ENCODE assay signal across 20 cellular contexts in the genomic region with DNA sequence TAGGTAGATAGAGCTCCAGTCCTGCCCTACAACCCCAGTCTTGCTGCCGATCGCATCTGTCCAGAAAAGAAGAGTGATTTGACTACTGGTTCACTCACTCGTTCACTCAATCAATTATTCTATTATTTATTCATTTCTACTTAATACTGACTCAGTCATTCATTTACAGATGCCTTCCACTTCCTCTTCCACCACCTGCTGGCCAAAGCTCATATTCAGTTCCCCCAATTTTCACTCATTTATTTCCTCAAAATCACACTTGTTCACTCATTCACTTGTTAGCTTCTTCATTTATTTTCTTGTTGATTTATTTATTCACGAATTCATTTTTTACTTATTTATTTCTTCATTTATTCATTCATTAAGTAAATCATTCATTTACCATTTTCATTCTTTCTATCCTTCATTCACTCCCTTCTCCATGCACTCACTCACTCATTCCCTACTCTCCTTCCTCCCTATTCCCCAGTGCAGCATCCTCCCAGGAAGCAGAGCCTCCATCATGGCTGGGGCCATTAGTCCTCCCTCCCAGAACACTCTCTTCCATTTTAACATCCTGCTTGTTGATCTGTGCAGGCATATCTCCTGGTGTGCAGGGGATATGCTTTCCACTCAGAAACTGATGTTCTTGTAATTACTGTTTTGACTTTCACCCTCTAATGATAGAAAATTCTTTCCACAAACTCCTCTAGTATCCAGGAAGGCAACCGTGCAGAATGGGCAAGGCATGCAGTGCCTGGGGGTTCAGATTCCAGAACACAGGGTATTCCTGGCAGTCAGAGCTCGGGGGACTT.
DNase-seq lines count a peak whose midpoint lies in the region; ATAC-seq, FAIRE-seq and TF ChIP-seq lines count a peak whose summit lies in the region.
"Had no signal": no experiment of that assay in that cellular context is flagged by ENCODE, and none has a peak within 500 bp of the region (broad histone marks: within the 10 kb centered on the region; RNA-seq: fewer than 3 reads in every experiment).

No MANE protein-coding gene starts in this region.

- no peak overlapping the region for H3K9ac ChIP-seq in Karpas-422 (ENCODE audit: low read length)
- H3K9ac ChIP-seq: KMS-11 had no signal

- no peaks in the 10 kb centered on the region for H3K4me1 ChIP-seq in Karpas-422 (ENCODE audit: low read length)
- H3K4me1 ChIP-seq: tibial nerve had no signal

- H3K9me3 Mint-ChIP-seq in neural crest cell, result no peaks in the 10 kb centered on the region
- no peaks in the 10 kb centered on the region for H3K9me3 Mint-ChIP-seq in activated naive CD8-positive, alpha-beta T cell treated with anti-CD3 and anti-CD28 coated beads, Interleukin-2, amount 50 U/mL, for 24 hours
- H3K9me3 Mint-ChIP-seq: activated T-helper 1 cell treated with anti-CD3 and anti-CD28 coated beads, Interleukin-12 subunit alpha, Interleukin-12 subunit beta, Interleukin-2, Interleukin-4 antibody, amounts not matched to agents 30 ng/mL and 10 ng/mL and 1 ng/mL, durations not matched to agents 14 hours and 24 hours and 36 hours had no signal

- no peak overlapping the region for H3K4me2 ChIP-seq in Karpas-422 (ENCODE audit: low read depth, low read length, poor library complexity, severe bottlenecking)
- H3K4me2 ChIP-seq: KMS-11 had no signal

- H3K36me3 ChIP-seq in Karpas-422 (ENCODE audit: insufficient read depth, low read length), result no peaks in the 10 kb centered on the region
- H3K36me3 ChIP-seq: tibial nerve had no signal

- no peaks in the 10 kb centered on the region for H3K36me3 Mint-ChIP-seq in neural crest cell (ENCODE audit: low read depth)
- H3K36me3 Mint-ChIP-seq in activated naive CD8-positive, alpha-beta T cell treated with anti-CD3 and anti-CD28 coated beads, Interleukin-2, amount 50 U/mL, for 24 hours (ENCODE audit: low read depth), result no peaks in the 10 kb centered on the region
- H3K36me3 Mint-ChIP-seq: CD4-positive, CD25-positive, alpha-beta regulatory T cell had no signal

- no peak overlapping the region for H2AFZ ChIP-seq in Karpas-422 (ENCODE audit: low read length)

- H3K27me3 Mint-ChIP-seq in neural crest cell (ENCODE audit: low read depth), result no peaks in the 10 kb centered on the region
- peaks cover 4% of the 10 kb centered on the region for H3K27me3 Mint-ChIP-seq in activated naive CD8-positive, alpha-beta T cell treated with anti-CD3 and anti-CD28 coated beads, Interleukin-2, amount 50 U/mL, for 24 hours
- H3K27me3 Mint-ChIP-seq: CD4-positive, CD25-positive, alpha-beta regulatory T cell had no signal

- TF ChIP-seq CTCF in D721Med (IDR thresholded peaks at IDR 0.05; ENCODE audit: insufficient read depth, missing control alignments), result peak; percentile 15
- TF ChIP-seq CTCF in dorsolateral prefrontal cortex (IDR thresholded peaks at IDR 0.05 in 54 of 56, conservative IDR thresholded peaks at IDR 0.05 in 2 of 56; ENCODE audit: low read depth in 1 of 56, partially characterized antibody in 56 of 56), result peak in 40 of 56 donors; percentile 13 to 60 (median 29)
- TF ChIP-seq CTCF in neural crest cell (conservative IDR thresholded peaks at IDR 0.05), result peak; percentile 50

- H3K4me3 ChIP-seq in Karpas-422 (ENCODE audit: low read length), result no peak overlapping the region
- H3K4me3 ChIP-seq in dorsolateral prefrontal cortex, result no peak overlapping the region
- H3K4me3 ChIP-seq: tibial nerve had no signal

- no peak for ATAC-seq in activated naive CD8-positive, alpha-beta T cell treated with anti-CD3 and anti-CD28 coated beads, Interleukin-2, amount 50 U/mL, for 24 hours

- H3K27ac ChIP-seq in Karpas-422 (ENCODE audit: low read length) (no peak overlapping the region), dorsolateral prefrontal cortex (no peak overlapping the region)
- H3K27ac ChIP-seq: KMS-11, tibial nerve had no signal

- H3K9me2 ChIP-seq in Karpas-422 (replicated peaks; ENCODE audit: insufficient read depth, low read length), result no peaks in the 10 kb centered on the region

- no peaks in the 10 kb centered on the region for H3K79me2 ChIP-seq in Karpas-422 (ENCODE audit: low read length)

- H3K9me3 ChIP-seq in Karpas-422 (ENCODE audit: low read length), result no peaks in the 10 kb centered on the region
- H3K9me3 ChIP-seq: tibial nerve had no signal

- H3K27me3 ChIP-seq in Karpas-422 (ENCODE audit: low read length), result peaks cover 2% of the 10 kb centered on the region; the same call in 1 of the 2 replicates
- H3K27me3 ChIP-seq in dorsolateral prefrontal cortex, result no peaks in the 10 kb centered on the region
- H3K27me3 ChIP-seq: tibial nerve had no signal

- DNase-seq in D721Med (ENCODE audit: insufficient read length, low spot score) (no peak), Karpas-422 (peak; percentile 67), dorsolateral prefrontal cortex (no peak), neural crest cell (ENCODE audit: low read depth, low spot score) (no peak), GF-D8 (lab: John Stamatoyannopoulos, UW) (no peak)
- no peak for DNase-seq in activated naive CD8-positive, alpha-beta T cell treated with anti-CD3 and anti-CD28 coated beads, Interleukin-2, amount 50 U/mL, for 24 hours
- DNase-seq in activated CD4-positive, alpha-beta T cell treated with anti-CD3 and anti-CD28 coated beads for 4 hours, result no peak
- DNase-seq: activated CD4-positive, alpha-beta T cell treated with anti-CD3 and anti-CD28 coated beads, Interleukin-2, amount 50 U/mL, for 4 hours; anterior cingulate cortex; CD4-positive, CD25-positive, alpha-beta regulatory T cell; effector CD4-positive, alpha-beta T cell; GDM1; kidney glomerular epithelial cell; NCI-H187 treated with DMSO at 0.1 percent for 48 hours; NCI-H526 treated with DMSO at 0.1 percent for 48 hours; Right ventricle myocardium superior had no signal

- H4K20me1 ChIP-seq in Karpas-422 (ENCODE audit: insufficient read depth, low read depth, low read length), result no peaks in the 10 kb centered on the region

- H3K27ac Mint-ChIP-seq in neural crest cell (ENCODE audit: unreplicated experiment), result peak overlapping the region; percentile 36
- H3K27ac Mint-ChIP-seq in activated naive CD8-positive, alpha-beta T cell treated with anti-CD3 and anti-CD28 coated beads, Interleukin-2, amount 50 U/mL, for 24 hours, result no peak overlapping the region
- H3K27ac Mint-ChIP-seq: activated T-helper 1 cell treated with anti-CD3 and anti-CD28 coated beads, Interleukin-12 subunit alpha, Interleukin-12 subunit beta, Interleukin-2, Interleukin-4 antibody, amounts not matched to agents 30 ng/mL and 10 ng/mL and 1 ng/mL, durations not matched to agents 14 hours and 24 hours and 36 hours; CD4-positive, CD25-positive, alpha-beta regulatory T cell had no signal

- H3K4me3 Mint-ChIP-seq in neural crest cell, result no peak overlapping the region
- H3K4me3 Mint-ChIP-seq in activated naive CD8-positive, alpha-beta T cell treated with anti-CD3 and anti-CD28 coated beads, Interleukin-2, amount 50 U/mL, for 24 hours, result no peak overlapping the region
- H3K4me3 Mint-ChIP-seq: activated T-helper 1 cell treated with anti-CD3 and anti-CD28 coated beads, Interleukin-12 subunit alpha, Interleukin-12 subunit beta, Interleukin-2, Interleukin-4 antibody, amounts not matched to agents 30 ng/mL and 10 ng/mL and 1 ng/mL, durations not matched to agents 14 hours and 24 hours and 36 hours; CD4-positive, CD25-positive, alpha-beta regulatory T cell had no signal

- intact Hi-C loops in dorsolateral prefrontal cortex (cut with DNase I), result loop anchor here in 1 of 2 donors (5.0 to 10.0 kb wide), 2 partner anchors 98 to 365 kb away; no protein-coding TSS in a partner anchor

- no peak for FAIRE-seq in D721Med (lab: Jason Lieb, UNC)
- FAIRE-seq: H1 had no signal

- H3K4me1 Mint-ChIP-seq in neural crest cell, result peaks cover 10% of the 10 kb centered on the region
- H3K4me1 Mint-ChIP-seq in activated naive CD8-positive, alpha-beta T cell treated with anti-CD3 and anti-CD28 coated beads, Interleukin-2, amount 50 U/mL, for 24 hours, result no peaks in the 10 kb centered on the region
- H3K4me1 Mint-ChIP-seq: CD4-positive, CD25-positive, alpha-beta regulatory T cell had no signal
